Comparison of ENCODE assay signal across 1 cellular context in genomic region chr1:222465211-222466041, GRCh38.
A peak's percentile ranks its signal among the peaks of the same experiment; 100 is the strongest.
TF ChIP-seq lines count a peak whose summit lies in the region.

No MANE protein-coding gene starts in this region.

TF ChIP-seq in H1, 55 proteins besides CTCF, POLR2A, EP300 and RAD21 (continued from another document):
- no peak for TF ChIP-seq EZH2 (IDR thresholded peaks at IDR 0.05; ENCODE audit: low read depth, low read length, severe bottlenecking)
- TF ChIP-seq E2F6 (IDR thresholded peaks at IDR 0.05): peak; percentile 94
- peak; percentile 70 for TF ChIP-seq TBP (IDR thresholded peaks at IDR 0.05; ENCODE audit: low read depth, low read length)
- no peak; the same call in 1 of the 2 replicates for TF ChIP-seq CHD2 (IDR thresholded peaks at IDR 0.05; ENCODE audit: low read length)
- TF ChIP-seq BCL11A (IDR thresholded peaks at IDR 0.05; ENCODE audit: low read depth in 2 of 2, low read length in 2 of 2): no peak
- peak; percentile 80 for TF ChIP-seq TAF1 (IDR thresholded peaks at IDR 0.05; ENCODE audit: low read depth, low read length)
- TF ChIP-seq RBBP5 (IDR thresholded peaks at IDR 0.05; ENCODE audit: borderline replicate concordance, low read depth, low read length): peak; percentile 96
- TF ChIP-seq SP1 (IDR thresholded peaks at IDR 0.05; ENCODE audit: low read depth, low read length): 0 out of 2 replicates have a peak, but pooled peaks have one; percentile 18
- no peak for TF ChIP-seq RFX5 (IDR thresholded peaks at IDR 0.05; ENCODE audit: borderline replicate concordance, low read depth, low read length)
- TF ChIP-seq SP2 (IDR thresholded peaks at IDR 0.05; ENCODE audit: low read length): no peak
- no peak for TF ChIP-seq NRF1 (IDR thresholded peaks at IDR 0.05; ENCODE audit: low read depth, low read length)
- TF ChIP-seq CHD1 (IDR thresholded peaks at IDR 0.05; ENCODE audit: low read depth, low read length): no peak
- TF ChIP-seq SIRT6 (IDR thresholded peaks at IDR 0.05; ENCODE audit: low read length): no peak
- TF ChIP-seq TCF12 (IDR thresholded peaks at IDR 0.05; ENCODE audit: low read depth, low read length): no peak
- TF ChIP-seq SP4 (IDR thresholded peaks at IDR 0.05; ENCODE audit: low read length): no peak
- peak; percentile 32 for TF ChIP-seq NANOG (IDR thresholded peaks at IDR 0.05; ENCODE audit: insufficient read depth, low read depth, low read length, poor library complexity, severe bottlenecking)
- no peak for TF ChIP-seq ATF2 (IDR thresholded peaks at IDR 0.05; ENCODE audit: low read length)
- peak; percentile 36; the same call in 1 of the 2 replicates for TF ChIP-seq USF2 (IDR thresholded peaks at IDR 0.05; ENCODE audit: low read length)
- TF ChIP-seq SUZ12 (IDR thresholded peaks at IDR 0.05; ENCODE audit: low read length): no peak
- TF ChIP-seq CREB1 (IDR thresholded peaks at IDR 0.05): peak; percentile 64; the same call in 1 of the 2 replicates
- TF ChIP-seq GTF2F1 (IDR thresholded peaks at IDR 0.05; ENCODE audit: borderline replicate concordance, low read depth, low read length): 0 out of 2 replicates have a peak, but pooled peaks have one; percentile 44
- TF ChIP-seq FOSL1 (IDR thresholded peaks at IDR 0.05; ENCODE audit: insufficient read depth, low read depth, low read length): peak; percentile 30; the same call in 1 of the 2 replicates
- TF ChIP-seq BRCA1 (IDR thresholded peaks at IDR 0.05; ENCODE audit: low read depth, low read length): no peak
- 0 out of 2 replicates have a peak, but pooled peaks have one; percentile 10 for TF ChIP-seq JUND (IDR thresholded peaks at IDR 0.05; ENCODE audit: low read length)
- TF ChIP-seq SRF (IDR thresholded peaks at IDR 0.05; ENCODE audit: low read depth, low read length): no peak
- no peak for TF ChIP-seq CHD7 (IDR thresholded peaks at IDR 0.05; ENCODE audit: insufficient replicate concordance, low read length)
- TF ChIP-seq ZNF274 (IDR thresholded peaks at IDR 0.05; ENCODE audit: borderline replicate concordance, extremely low read depth, low read length): no peak
- peak; percentile 96 for TF ChIP-seq ASH2L (IDR thresholded peaks at IDR 0.05; ENCODE audit: low read length)
- no peak for TF ChIP-seq CBX8 (IDR thresholded peaks at IDR 0.05; ENCODE audit: borderline replicate concordance, low read depth, low read length)
- no peak for TF ChIP-seq POLR2AphosphoS5 (IDR thresholded peaks at IDR 0.05; ENCODE audit: low read depth, low read length)
- no peak for TF ChIP-seq RXRA (IDR thresholded peaks at IDR 0.05; ENCODE audit: insufficient read depth, low read depth, low read length)
- no peak for TF ChIP-seq SAP30 (IDR thresholded peaks at IDR 0.05; ENCODE audit: insufficient read depth, insufficient replicate concordance, low read length)
- no peak for TF ChIP-seq JUN (IDR thresholded peaks at IDR 0.05; ENCODE audit: low read depth, low read length)
- TF ChIP-seq GABPA (IDR thresholded peaks at IDR 0.05; ENCODE audit: borderline replicate concordance, insufficient read depth, low read length): 0 out of 2 replicates have a peak, but pooled peaks have one; percentile 20
- no peak for TF ChIP-seq ATF3 (IDR thresholded peaks at IDR 0.05; ENCODE audit: insufficient read depth, low read depth, low read length)
- TF ChIP-seq MAX (IDR thresholded peaks at IDR 0.05): peak; percentile 99
- no peak for TF ChIP-seq CEBPB (IDR thresholded peaks at IDR 0.05; ENCODE audit: low read depth, low read length)
- peak; percentile 35 for TF ChIP-seq TAF7 (optimal IDR thresholded peaks at IDR 0.05; ENCODE audit: borderline replicate concordance, low read depth, low read length)
- no peak for TF ChIP-seq MAFK (IDR thresholded peaks at IDR 0.05; ENCODE audit: low read depth, low read length)
- TF ChIP-seq CBX5 (IDR thresholded peaks at IDR 0.05; ENCODE audit: low read depth, low read length): no peak
- TF ChIP-seq SIN3A (conservative IDR thresholded peaks at IDR 0.05 in 1 of 2, IDR thresholded peaks at IDR 0.05 in 1 of 2; ENCODE audit: low read depth in 1 of 2, low read length in 2 of 2): peak in 1 of 2 experiments; percentile 82; a peak in 2 of 4 replicates
- TF ChIP-seq KDM1A (IDR thresholded peaks at IDR 0.05; ENCODE audit: borderline replicate concordance, low read length): peak; percentile 8; the same call in 1 of the 2 replicates
TF ChIP-seq in H1: peak in this region for 21.
